ENCODE assay signal across 12 cellular contexts in genomic region chr14:58747181-58747580, GRCh38.
DNase-seq lines count a peak whose midpoint lies in the region; ATAC-seq and TF ChIP-seq lines count a peak whose summit lies in the region.
"Had no signal": no experiment of that assay in that cellular context is flagged by ENCODE, and none has a peak within 500 bp of the region (broad histone marks: within the 10 kb centered on the region; RNA-seq: fewer than 3 reads in every experiment).

No MANE protein-coding gene starts in this region.

- ATAC-seq in HG03175 (IDR thresholded peaks at IDR 0.05; ENCODE audit: unreplicated experiment) = no peak
- ATAC-seq: T-helper 17 cell had no signal

- peak; percentile 96 for DNase-seq in NB4 (ENCODE audit: low read depth)
- peak; percentile 69 for DNase-seq in dedifferentiated amniotic fluid mesenchymal stem cell (ENCODE audit: extremely low spot score)
- DNase-seq in mucosa of gallbladder (ENCODE audit: low spot score) = peak; percentile 72
- DNase-seq in cerebellar cortex (ENCODE audit: low spot score) = no peak
- DNase-seq in GOT3 (lab: John Stamatoyannopoulos, UW) = no peak
- DNase-seq in activated effector memory CD4-positive, alpha-beta T cell treated with anti-CD3 and anti-CD28 coated beads, Interleukin-2, amount 50 U/mL, for 16 hours = no peak
- DNase-seq: NCI-H1436, T-helper 17 cell had no signal

- H3K27ac ChIP-seq in ACC112 (ENCODE audit: low read depth, low read length) = peak overlapping the region; percentile 75
- H3K27ac ChIP-seq: BLaER1, parathyroid adenoma had no signal

- H3K36me3 ChIP-seq in ACC112 (ENCODE audit: insufficient read depth, low read length) = no peaks in the 10 kb centered on the region
- H3K36me3 ChIP-seq: BLaER1 had no signal

- H2AFZ ChIP-seq in ACC112 (ENCODE audit: low read length, unreplicated experiment) = no peak overlapping the region
- H2AFZ ChIP-seq: parathyroid adenoma had no signal

- TF ChIP-seq CTCF in NB4 (IDR thresholded peaks at IDR 0.05; ENCODE audit: low read depth, low read length) = no peak

- H3K27me3 ChIP-seq in ACC112 (ENCODE audit: insufficient read depth, low read length) = no peaks in the 10 kb centered on the region
- H3K27me3 ChIP-seq: BLaER1 had no signal

- no peak for TF ChIP-seq POLR2A in NB4 (IDR thresholded peaks at IDR 0.05; ENCODE audit: extremely low read depth, insufficient read length)

- H3K79me2 ChIP-seq in ACC112 (ENCODE audit: control insufficient read depth, insufficient read depth, low read length, unreplicated experiment) = no peaks in the 10 kb centered on the region
- H3K79me2 ChIP-seq: parathyroid adenoma had no signal

- H3K4me3 ChIP-seq in ACC112 (ENCODE audit: low read depth, low read length) (no peak overlapping the region), NB4 (ENCODE audit: low read depth, low read length) (no peak overlapping the region)
- H3K4me3 ChIP-seq: BLaER1 had no signal

- H3K4me1 ChIP-seq in ACC112 (ENCODE audit: control insufficient read depth, insufficient read depth, low read length, unreplicated experiment) = peaks cover 46% of the 10 kb centered on the region

Comparison
In these comparisons a context has a peak if more than half of its experiments do, and no peak if none do; other contexts are left out.
1. DNase-seq: peak in NB4 (single experiment), dedifferentiated amniotic fluid mesenchymal stem cell (single experiment) and mucosa of gallbladder (single experiment); none in cerebellar cortex (single experiment), GOT3 (single experiment) and activated effector memory CD4-positive, alpha-beta T cell treated with anti-CD3 and anti-CD28 coated beads, Interleukin-2, amount 50 U/mL, for 16 hours (single experiment).